1 cellular context compared by ENCODE assay signal in the genomic region with DNA sequence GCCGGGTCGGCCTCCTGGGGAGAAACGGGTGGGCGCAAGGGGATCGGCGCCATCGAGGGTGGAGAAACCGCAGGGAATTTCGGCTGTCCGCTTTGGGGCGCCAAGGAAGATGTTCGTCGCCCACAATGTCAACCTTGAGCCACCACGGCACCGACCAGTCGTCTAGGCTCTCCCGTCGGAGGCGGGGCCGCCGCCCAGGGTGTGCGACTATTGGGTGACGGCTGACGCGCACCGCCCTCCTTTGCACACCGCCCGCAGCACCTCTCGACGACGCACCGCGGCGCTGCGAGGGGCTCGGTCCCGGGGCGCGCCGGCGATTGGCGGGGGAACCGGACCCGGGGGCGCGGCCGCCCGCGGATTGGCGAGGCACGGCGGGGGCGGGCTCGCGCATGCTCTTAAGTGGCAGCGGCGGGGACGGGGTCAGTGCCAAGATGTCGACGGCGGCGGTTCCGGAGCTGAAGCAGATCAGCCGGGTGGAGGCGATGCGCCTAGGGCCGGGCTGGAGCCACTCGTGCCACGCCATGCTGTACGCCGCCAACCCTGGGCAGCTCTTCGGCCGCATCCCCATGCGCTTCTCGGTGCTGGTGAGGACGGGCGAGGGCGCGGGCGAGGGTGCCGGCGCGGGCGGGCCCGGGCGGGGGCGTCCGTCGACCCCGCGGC.
A peak's percentile ranks its signal among the peaks of the same experiment; 100 is the strongest.
TF ChIP-seq lines count a peak whose summit lies in the region.

TSS of gene NUDT16L1 (plus strand) at position 267 of the 660 bp plus-strand sequence. CDS start at position 432, 165 bp downstream.

TF ChIP-seq in HEK293, 187 proteins besides CTCF, POLR2A, EP300 and RAD21 (continued from another document):
- TF ChIP-seq, protein P1, sequence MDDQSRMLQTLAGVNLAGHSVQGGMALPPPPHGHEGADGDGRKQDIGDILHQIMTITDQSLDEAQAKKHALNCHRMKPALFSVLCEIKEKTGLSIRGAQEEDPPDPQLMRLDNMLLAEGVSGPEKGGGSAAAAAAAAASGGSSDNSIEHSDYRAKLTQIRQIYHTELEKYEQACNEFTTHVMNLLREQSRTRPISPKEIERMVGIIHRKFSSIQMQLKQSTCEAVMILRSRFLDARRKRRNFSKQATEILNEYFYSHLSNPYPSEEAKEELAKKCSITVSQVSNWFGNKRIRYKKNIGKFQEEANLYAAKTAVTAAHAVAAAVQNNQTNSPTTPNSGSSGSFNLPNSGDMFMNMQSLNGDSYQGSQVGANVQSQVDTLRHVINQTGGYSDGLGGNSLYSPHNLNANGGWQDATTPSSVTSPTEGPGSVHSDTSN (CRISPR knock-in tag; IDR thresholded peaks at IDR 0.05) = 0 out of 2 replicates have a peak, but pooled peaks have one; percentile 47
- 0 out of 2 replicates have a peak, but pooled peaks have one; percentile 16 for TF ChIP-seq ZSCAN30 (tag by site-specific recombination; IDR thresholded peaks at IDR 0.05)
